ENCODE assay signal across 19 cellular contexts in the genomic region with DNA sequence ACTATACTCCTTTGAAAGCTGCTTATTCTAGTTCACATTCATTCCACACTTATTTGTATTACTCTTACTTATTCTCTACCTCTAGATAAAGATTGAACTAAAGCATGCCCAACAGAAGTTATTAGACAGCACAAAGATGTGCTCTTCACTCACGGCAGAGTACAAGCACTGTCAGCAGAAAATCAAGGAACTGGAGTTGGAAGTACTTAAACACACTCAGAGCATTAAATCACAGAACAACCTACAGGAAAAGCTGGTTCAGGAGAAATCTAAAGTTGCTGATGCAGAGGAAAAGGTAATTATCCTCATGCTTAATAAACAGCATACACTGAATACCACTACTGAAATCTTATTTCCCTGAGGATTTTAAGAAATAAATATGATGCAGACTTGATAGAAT.
DNase-seq lines count a peak whose midpoint lies in the region; ATAC-seq and TF ChIP-seq lines count a peak whose summit lies in the region.
"Had no signal": no experiment of that assay in that cellular context is flagged by ENCODE, and none has a peak within 500 bp of the region (broad histone marks: within the 10 kb centered on the region; RNA-seq: fewer than 3 reads in every experiment).

No MANE protein-coding gene starts in this region.

- no peak overlapping the region for H3K4ac ChIP-seq in IMR-90 (ENCODE audit: low read depth, low read length)

- TF ChIP-seq POLR2A in IMR-90 (IDR thresholded peaks at IDR 0.05; ENCODE audit: low read depth, low read length) (no peak), esophagus muscularis mucosa (IDR thresholded peaks at IDR 0.05; ENCODE audit: low read depth) (no peak)

- TF ChIP-seq RAD21 in IMR-90 (IDR thresholded peaks at IDR 0.05; ENCODE audit: low read length), result no peak

- no TSS peak for BruUV-seq in IMR-90 (replicated peaks; lab: Mats Ljungman, UMichigan)

- H3K4me1 ChIP-seq in IMR-90 (ENCODE audit: control insufficient read depth, insufficient read depth, low read length) (no peaks in the 10 kb centered on the region), esophagus muscularis mucosa (no peaks in the 10 kb centered on the region)
- H3K4me1 ChIP-seq: HAP-1 had no signal

- H3K18ac ChIP-seq in IMR-90 (ENCODE audit: low read depth, low read length), result no peak overlapping the region

- H3K23ac ChIP-seq in IMR-90 (ENCODE audit: low read depth, low read length), result no peak overlapping the region

- no peak overlapping the region for H4K5ac ChIP-seq in IMR-90 (ENCODE audit: low read depth, low read length)

- H2BK20ac ChIP-seq in IMR-90 (ENCODE audit: low read depth, low read length), result no peak overlapping the region

- no peak overlapping the region for H4K91ac ChIP-seq in IMR-90 (ENCODE audit: insufficient read depth, low read depth, low read length)

- H3K27me3 ChIP-seq in IMR-90 (ENCODE audit: control insufficient read depth, insufficient read depth, low read length) (peaks cover 3% of the 10 kb centered on the region), esophagus muscularis mucosa (no peaks in the 10 kb centered on the region)

- H3K9ac ChIP-seq in IMR-90 (ENCODE audit: low read depth, low read length), result no peak overlapping the region

- peaks cover 2% of the 10 kb centered on the region for H3K36me3 Mint-ChIP-seq in T-helper 17 cell (ENCODE audit: low read depth)
- no peaks in the 10 kb centered on the region for H3K36me3 Mint-ChIP-seq in nephron (ENCODE audit: low read depth)

- H3K4me1 Mint-ChIP-seq in T-helper 17 cell (peaks cover 4% of the 10 kb centered on the region), nephron (no peaks in the 10 kb centered on the region)
- H3K4me1 Mint-ChIP-seq: CD4-positive, alpha-beta memory T cell had no signal

- H3K14ac ChIP-seq in IMR-90 (replicated peaks; ENCODE audit: low read depth, low read length), result no peak overlapping the region

- H3K27ac ChIP-seq in IMR-90 (ENCODE audit: insufficient read depth, low read length) (no peak overlapping the region), esophagus muscularis mucosa (replicated peaks in 1 of 4) (no peak overlapping the region)
- H3K27ac ChIP-seq: 22Rv1 had no signal

- dilution Hi-C loops in IMR-90 (cut with HindIII; ENCODE audit: low sequenced_read_pairs, unreplicated experiment), result no loop called here

- POLR2A ChIA-PET in IMR-90 (lab: Charles Lee; ENCODE audit: unreplicated experiment), result no interaction called here

- ATAC-seq in IMR-90 (ENCODE audit: low read depth) (no peak), T-helper 17 cell (no peak)

- H3K27ac Mint-ChIP-seq in T-helper 17 cell (peak overlapping the region; percentile 45), nephron (peak overlapping the region in 2 of 3 experiments; percentile 25 to 53)
- H3K27ac Mint-ChIP-seq: CD4-positive, alpha-beta memory T cell; HFFc6 had no signal

- no peak overlapping the region for H3K56ac ChIP-seq in IMR-90 (ENCODE audit: extremely low read depth, insufficient read depth, low read length)

- H2BK120ac ChIP-seq in IMR-90 (ENCODE audit: low read depth, low read length), result no peak overlapping the region

- intact Hi-C loops in IMR-90 (cut with micrococcal nuclease) (loop anchor here (5.0 kb wide), 2 partner anchors 80 to 430 kb away; partner anchors contain the start of gene PPIH), esophagus muscularis mucosa (cut with DNase I) (no loop called here)

- H2BK15ac ChIP-seq in IMR-90 (ENCODE audit: low read depth, low read length), result no peak overlapping the region

- H2BK5ac ChIP-seq in IMR-90 (ENCODE audit: low read depth, low read length, poor library complexity, severe bottlenecking), result no peak overlapping the region

- H3K27me3 Mint-ChIP-seq in T-helper 17 cell (no peaks in the 10 kb centered on the region), nephron (ENCODE audit: low read depth) (no peaks in the 10 kb centered on the region)
- H3K27me3 Mint-ChIP-seq: CD4-positive, alpha-beta memory T cell had no signal

- TF ChIP-seq CTCF in IMR-90 (conservative IDR thresholded peaks at IDR 0.05; ENCODE audit: low read depth, low read length) (no peak), nephron (IDR thresholded peaks at IDR 0.05; ENCODE audit: unreplicated experiment in 3 of 3) (no peak), esophagus muscularis mucosa (IDR thresholded peaks at IDR 0.05) (no peak)

- H3K4me2 ChIP-seq in IMR-90 (ENCODE audit: low read depth, low read length), result no peak overlapping the region

- DNase-seq in NCI-H510A treated with DMSO at 0.1 percent for 48 hours (lab: John Stamatoyannopoulos, UW), result peak; percentile 4
- DNase-seq in NCI-H510A (lab: John Stamatoyannopoulos, UW), result no peak
- DNase-seq in IMR-90, result no peak
- no peak for DNase-seq in T-helper 17 cell
- no peak for DNase-seq in anterior cingulate cortex (lab: John Stamatoyannopoulos, UW)
- no peak for DNase-seq in esophagus muscularis mucosa (ENCODE audit: extremely low spot score)
- no peak for DNase-seq in NK-92 treated with Interleukin-12 subunit alpha and Interleukin-12 subunit beta, amount 100 ng/mL, for 24 hours (lab: John Stamatoyannopoulos, UW)
- DNase-seq: C1 segment of cervical spinal cord; Calu3; CD4-positive, alpha-beta memory T cell; COR-L47; DMS53; DMS79 treated with DMSO at 0.1 percent for 48 hours; GF-D8; GOT3; HFFc6 had no signal

- CTCF ChIA-PET in IMR-90 (lab: Yijun Ruan, JAX), result no interaction called here

- no peak overlapping the region for H2AK5ac ChIP-seq in IMR-90 (ENCODE audit: low read depth, low read length)

- no peaks in the 10 kb centered on the region for H3K36me3 ChIP-seq in IMR-90 (ENCODE audit: control insufficient read depth, insufficient read depth, low read length)
- H3K36me3 ChIP-seq in esophagus muscularis mucosa, result no peaks in the 10 kb centered on the region
- H3K36me3 ChIP-seq: HAP-1 had no signal

- no peak overlapping the region for H2AK9ac ChIP-seq in IMR-90 (replicated peaks; ENCODE audit: low read depth, low read length, poor library complexity)

- H3K9me3 ChIP-seq in IMR-90 (ENCODE audit: control insufficient read depth, insufficient read depth, low read length) (no peaks in the 10 kb centered on the region), T-helper 17 cell (ENCODE audit: control insufficient read depth, low read length, poor library complexity, severe bottlenecking) (no peaks in the 10 kb centered on the region), esophagus muscularis mucosa (no peaks in the 10 kb centered on the region)
- H3K9me3 ChIP-seq: HAP-1 had no signal

- H4K8ac ChIP-seq in IMR-90 (ENCODE audit: low read depth in 2 of 2, low read length in 2 of 2), result no peak overlapping the region

- in situ Hi-C loops in IMR-90 (cut with MboI; ENCODE audit: low sequenced_read_pairs), result loop anchor here (25.0 kb wide), 1 partner anchor 510 kb away; no protein-coding TSS in a partner anchor

- no peak overlapping the region for H3K4me3 Mint-ChIP-seq in T-helper 17 cell
- no peak overlapping the region for H3K4me3 Mint-ChIP-seq in nephron
- H3K4me3 Mint-ChIP-seq: CD4-positive, alpha-beta memory T cell; HFFc6 had no signal

- H3K9me1 ChIP-seq in IMR-90 (ENCODE audit: insufficient read depth, low read length), result no peaks in the 10 kb centered on the region

- no CpG with 5 or more reads among the region's 1 CpG for WGBS in IMR-90 (ENCODE audit: extremely low coverage in 2 of 2, insufficient read length in 1 of 2), 2 experiments
- 64% methylated on average over 1 of the region's 1 CpG for WGBS in esophagus muscularis mucosa

- no peaks in the 10 kb centered on the region for H3K9me3 Mint-ChIP-seq in nephron
- H3K9me3 Mint-ChIP-seq: CD4-positive, alpha-beta memory T cell; HFFc6 had no signal

- H2AFZ ChIP-seq in IMR-90 (replicated peaks; ENCODE audit: low read length, poor library complexity), result no peak overlapping the region

- no peak overlapping the region for H3K4me3 ChIP-seq in IMR-90 (ENCODE audit: insufficient read depth, low read depth, low read length)
- no peak overlapping the region for H3K4me3 ChIP-seq in esophagus muscularis mucosa
- H3K4me3 ChIP-seq: HAP-1 had no signal

- H3K79me1 ChIP-seq in IMR-90 (ENCODE audit: low read depth in 1 of 2, low read length in 2 of 2), result no peaks in the 10 kb centered on the region

- TF ChIP-seq EP300 in esophagus muscularis mucosa (IDR thresholded peaks at IDR 0.05), result no peak

- H4K20me1 ChIP-seq in IMR-90 (ENCODE audit: insufficient read depth, low read length), result no peaks in the 10 kb centered on the region

TF ChIP-seq in IMR-90, 13 proteins besides CTCF, POLR2A, EP300 and RAD21:
- TF ChIP-seq MAFK (IDR thresholded peaks at IDR 0.05; ENCODE audit: low read depth, low read length) (peak; percentile 54), RFX5 (IDR thresholded peaks at IDR 0.05; ENCODE audit: low read depth, low read length) (no peak), CHD1 (IDR thresholded peaks at IDR 0.05; ENCODE audit: low read depth, low read length) (no peak)
TF ChIP-seq in IMR-90: peak in this region for 1.
